Comparison of ENCODE assay signal across 1 cellular context in the genomic region with DNA sequence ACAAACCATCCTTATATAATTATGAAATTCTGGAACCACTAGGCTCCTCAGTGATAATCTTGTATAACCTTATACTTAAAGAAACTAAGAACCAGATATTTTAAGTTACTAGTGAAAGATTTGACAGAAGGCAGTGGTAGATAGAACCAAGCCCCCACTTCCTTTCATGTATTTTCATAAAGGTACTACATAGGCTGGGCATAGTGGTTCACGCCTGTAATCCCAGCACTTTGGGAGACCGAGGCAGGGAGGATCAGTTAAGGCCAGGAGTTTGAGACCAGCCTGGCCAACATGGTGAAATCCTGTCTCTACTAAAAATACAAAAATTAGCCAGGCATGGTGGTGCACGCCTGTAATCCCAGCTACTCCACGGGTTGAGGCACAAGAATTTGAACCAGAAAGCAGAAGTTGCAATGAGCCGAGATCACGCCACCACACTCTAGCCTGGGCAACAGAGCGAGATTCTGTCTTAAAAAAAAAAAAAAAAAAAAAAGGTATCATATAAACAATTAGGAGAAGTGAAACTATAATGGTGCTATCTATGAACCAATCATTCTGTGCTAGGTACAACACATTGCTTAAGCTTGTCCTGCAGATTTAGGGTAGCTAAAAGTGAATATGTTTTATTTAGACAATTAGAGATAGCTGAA.
TF ChIP-seq lines count a peak whose summit lies in the region.

No MANE protein-coding gene starts in this region.

TF ChIP-seq in HepG2, 621 proteins besides CTCF, POLR2A, EP300 and RAD21:
- TF ChIP-seq, protein P1, sequence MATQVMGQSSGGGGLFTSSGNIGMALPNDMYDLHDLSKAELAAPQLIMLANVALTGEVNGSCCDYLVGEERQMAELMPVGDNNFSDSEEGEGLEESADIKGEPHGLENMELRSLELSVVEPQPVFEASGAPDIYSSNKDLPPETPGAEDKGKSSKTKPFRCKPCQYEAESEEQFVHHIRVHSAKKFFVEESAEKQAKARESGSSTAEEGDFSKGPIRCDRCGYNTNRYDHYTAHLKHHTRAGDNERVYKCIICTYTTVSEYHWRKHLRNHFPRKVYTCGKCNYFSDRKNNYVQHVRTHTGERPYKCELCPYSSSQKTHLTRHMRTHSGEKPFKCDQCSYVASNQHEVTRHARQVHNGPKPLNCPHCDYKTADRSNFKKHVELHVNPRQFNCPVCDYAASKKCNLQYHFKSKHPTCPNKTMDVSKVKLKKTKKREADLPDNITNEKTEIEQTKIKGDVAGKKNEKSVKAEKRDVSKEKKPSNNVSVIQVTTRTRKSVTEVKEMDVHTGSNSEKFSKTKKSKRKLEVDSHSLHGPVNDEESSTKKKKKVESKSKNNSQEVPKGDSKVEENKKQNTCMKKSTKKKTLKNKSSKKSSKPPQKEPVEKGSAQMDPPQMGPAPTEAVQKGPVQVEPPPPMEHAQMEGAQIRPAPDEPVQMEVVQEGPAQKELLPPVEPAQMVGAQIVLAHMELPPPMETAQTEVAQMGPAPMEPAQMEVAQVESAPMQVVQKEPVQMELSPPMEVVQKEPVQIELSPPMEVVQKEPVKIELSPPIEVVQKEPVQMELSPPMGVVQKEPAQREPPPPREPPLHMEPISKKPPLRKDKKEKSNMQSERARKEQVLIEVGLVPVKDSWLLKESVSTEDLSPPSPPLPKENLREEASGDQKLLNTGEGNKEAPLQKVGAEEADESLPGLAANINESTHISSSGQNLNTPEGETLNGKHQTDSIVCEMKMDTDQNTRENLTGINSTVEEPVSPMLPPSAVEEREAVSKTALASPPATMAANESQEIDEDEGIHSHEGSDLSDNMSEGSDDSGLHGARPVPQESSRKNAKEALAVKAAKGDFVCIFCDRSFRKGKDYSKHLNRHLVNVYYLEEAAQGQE (IDR thresholded peaks at IDR 0.05; ENCODE audit: borderline replicate concordance in 1 of 2, low read depth in 1 of 2, low read length in 2 of 2), result no peak
- TF ChIP-seq ZNF607 (CRISPR knock-in tag; IDR thresholded peaks at IDR 0.05; ENCODE audit: borderline replicate concordance) (no peak), SRSF9 (IDR thresholded peaks at IDR 0.05; ENCODE audit: borderline replicate concordance, insufficient read depth, low read depth, low read length, poor library complexity, severe bottlenecking) (no peak), KLF12 (CRISPR knock-in tag; IDR thresholded peaks at IDR 0.05; ENCODE audit: borderline replicate concordance) (no peak), ZNF546 (CRISPR knock-in tag; conservative IDR thresholded peaks at IDR 0.05) (no peak), ZNF552 (CRISPR knock-in tag; IDR thresholded peaks at IDR 0.05; ENCODE audit: borderline replicate concordance) (no peak), TCF7L2 (IDR thresholded peaks at IDR 0.05; ENCODE audit: low read depth, low read length) (no peak), NFRKB (IDR thresholded peaks at IDR 0.05) (no peak), SIX1 (CRISPR knock-in tag; IDR thresholded peaks at IDR 0.05; ENCODE audit: borderline replicate concordance) (no peak), ZFP36L2 (CRISPR knock-in tag; IDR thresholded peaks at IDR 0.05) (no peak), ZNF138 (CRISPR knock-in tag; IDR thresholded peaks at IDR 0.05; ENCODE audit: low read depth) (no peak), SNAPC2 (CRISPR knock-in tag; IDR thresholded peaks at IDR 0.05) (no peak)
